33 cellular contexts compared by ENCODE assay signal in genomic region chr1:16468558-16468957, GRCh38. TPM values are rescaled to one million over a fixed set of nuclear protein-coding genes. Genes with fewer than 3 reads are reported as not detected.
"Had no signal": no experiment of that assay in that cellular context is flagged by ENCODE, and none has a peak within 500 bp of the region (broad histone marks: within the 10 kb centered on the region; RNA-seq: fewer than 3 reads in every experiment).

No MANE protein-coding gene starts in this region.

- H3K4me1 ChIP-seq: colonic mucosa, esophagus squamous epithelium, heart right ventricle, left lung, lower lobe of right lung had no signal

- H3K9me3 ChIP-seq: colonic mucosa, esophagus squamous epithelium, heart right ventricle, left lung, lower lobe of right lung, mucosa of descending colon had no signal

- H3K27ac ChIP-seq: colonic mucosa, epithelial cell of prostate, esophagus squamous epithelium, heart right ventricle, left lung, lower lobe of right lung had no signal

- H3K4me3 ChIP-seq: colonic mucosa, esophagus squamous epithelium, heart right ventricle, left lung, lower lobe of right lung, mucosa of descending colon had no signal

- DNase-seq: cerebellar nuclear complex; colonic mucosa; cortex of kidney; effector CD8-positive, alpha-beta T cell; effector memory CD8-positive, alpha-beta T cell; endodermal cell; erythroblast; esophagus squamous epithelium; foreskin fibroblast; foreskin melanocyte; glutamatergic neuron; head of caudate nucleus; heart right ventricle; hippocampal formation; left cardiac atrium; left lung; left ventricle myocardium superior; lower lobe of right lung; mesenchymal stem cell; mucosa of descending colon had no signal

- FAIRE-seq: endometrium, islet of Langerhans, keratinocyte had no signal

- ATAC-seq: effector memory CD8-positive, alpha-beta T cell; esophagus mucosa; heart right ventricle; left cardiac atrium; left lung; left ventricle myocardium superior; lower lobe of right lung; mucosa of descending colon had no signal

- H3K36me3 ChIP-seq: colonic mucosa had no signal

- H3K27me3 ChIP-seq: colonic mucosa, esophagus squamous epithelium, heart right ventricle, left lung had no signal

RNA-seq across cellular contexts. Expression of gene SPATA21, which starts 31.3 kb away (rescaled TPM):
- total RNA-seq: chondrocyte, colonic mucosa, dermis microvascular lymphatic vessel endothelial cell, endodermal cell, esophagus mucosa, esophagus squamous epithelium, glomerular endothelial cell, heart right ventricle, kidney epithelial cell, left cardiac atrium, left lung, left ventricle myocardium superior, lower leg skin, lower lobe of right lung, lung microvascular endothelial cell, mesenteric fat pad, mesothelial cell of epicardium had no signal

RNA-seq across cellular contexts. Expression of gene RNU1-1, which starts 45.5 kb away (rescaled TPM):
- polyA plus RNA-seq: heart right ventricle had no signal
